Comparison of ENCODE assay signal across 31 cellular contexts in genomic region chr16:28059841-28060240, GRCh38. TPM values are rescaled to one million over a fixed set of nuclear protein-coding genes. Genes with fewer than 3 reads are reported as not detected.
"Had no signal": no experiment of that assay in that cellular context is flagged by ENCODE, and none has a peak within 500 bp of the region (broad histone marks: within the 10 kb centered on the region; RNA-seq: fewer than 3 reads in every experiment).

No MANE protein-coding gene starts in this region.

- H3K4me1 Mint-ChIP-seq: mesothelial cell of epicardium had no signal

- ATAC-seq: effector memory CD8-positive, alpha-beta T cell; heart left ventricle; left cardiac atrium; left lung; mucosa of descending colon; natural killer cell treated with Interleukin-12 subunit alpha and Interleukin-12 subunit beta and Interleukin-15 and Interleukin-18, amount 100 ng/mL, for 72 hours; sciatic nerve; upper lobe of right lung had no signal

- H2AFZ ChIP-seq: hepatocyte, neural progenitor cell had no signal

- H3K9ac ChIP-seq: neural progenitor cell had no signal

- H3K9me3 Mint-ChIP-seq: effector memory CD8-positive, alpha-beta T cell; mesothelial cell of epicardium; naive B cell; natural killer cell treated with Interleukin-12 subunit alpha and Interleukin-12 subunit beta and Interleukin-15 and Interleukin-18, amount 100 ng/mL, for 72 hours; neural progenitor cell; stimulated activated naive CD8-positive, alpha-beta T cell treated with anti-CD3 and anti-CD28 coated beads, Interleukin-15, amount 100 ng/mL, for 72 hours had no signal

- H3K4me1 ChIP-seq: prostate gland, upper lobe of right lung had no signal

- H3K79me2 ChIP-seq: hepatocyte had no signal

- H3K36me3 Mint-ChIP-seq: mesothelial cell of epicardium; naive B cell; natural killer cell treated with Interleukin-12 subunit alpha and Interleukin-12 subunit beta and Interleukin-15 and Interleukin-18, amount 100 ng/mL, for 72 hours; neural progenitor cell had no signal

- H3K27ac ChIP-seq: esophagus squamous epithelium, heart left ventricle, hepatocyte, left lung, neural progenitor cell, prostate gland, right atrium auricular region, tibial nerve, upper lobe of right lung, uterus had no signal

- H3K4me3 ChIP-seq: esophagus squamous epithelium, heart left ventricle, hepatocyte, left lung, mucosa of descending colon, neural progenitor cell, prostate gland, right atrium auricular region, smooth muscle cell, tibial nerve, upper lobe of right lung, uterus had no signal

- H3K27me3 ChIP-seq: uterus had no signal

- H3K9me3 ChIP-seq: esophagus squamous epithelium, heart left ventricle, left lung, mucosa of descending colon, prostate gland, right atrium auricular region, tibial nerve, upper lobe of right lung, uterus had no signal

- DNase-seq: cortex of kidney; effector memory CD8-positive, alpha-beta T cell; erythroblast; esophagus squamous epithelium; left cardiac atrium; left lung; mesenchymal stem cell; mucosa of descending colon; naive B cell; stimulated activated CD4-positive, alpha-beta T cell treated with anti-CD3 and anti-CD28 coated beads, Interleukin-12 subunit alpha, Interleukin-12 subunit beta, amount 100 ng/mL, for 4 hours; stimulated activated CD4-positive, alpha-beta T cell treated with anti-CD3 and anti-CD28 coated beads, Interleukin-1b, Interleukin-23, amount 100 ng/mL, for 48 hours; stimulated activated CD4-positive, alpha-beta T cell treated with anti-CD3 and anti-CD28 coated beads, Interleukin-4, amount 100 ng/mL, for 1 hour; stimulated activated CD8-positive, alpha-beta memory T cell treated with anti-CD3 and anti-CD28 coated beads, Interleukin-4, amount 100 ng/mL, for 48 hours; stimulated activated naive CD4-positive, alpha-beta T cell; stimulated activated naive CD8-positive, alpha-beta T cell treated with anti-CD3 and anti-CD28 coated beads, Interleukin-15, amount 100 ng/mL, for 72 hours; upper lobe of right lung; uterus had no signal

- H3K4me3 Mint-ChIP-seq: effector memory CD8-positive, alpha-beta T cell; mesothelial cell of epicardium; naive B cell; natural killer cell treated with Interleukin-12 subunit alpha and Interleukin-12 subunit beta and Interleukin-15 and Interleukin-18, amount 100 ng/mL, for 72 hours; neural progenitor cell; stimulated activated naive CD8-positive, alpha-beta T cell treated with anti-CD3 and anti-CD28 coated beads, Interleukin-15, amount 100 ng/mL, for 72 hours had no signal

- H3K36me3 ChIP-seq: esophagus squamous epithelium, heart left ventricle, left lung, neural progenitor cell, prostate gland, right atrium auricular region, tibial nerve, upper lobe of right lung, uterus had no signal

- H3K27ac Mint-ChIP-seq: effector memory CD8-positive, alpha-beta T cell; mesothelial cell of epicardium; natural killer cell treated with Interleukin-12 subunit alpha and Interleukin-12 subunit beta and Interleukin-15 and Interleukin-18, amount 100 ng/mL, for 72 hours; neural progenitor cell; stimulated activated naive CD8-positive, alpha-beta T cell treated with anti-CD3 and anti-CD28 coated beads, Interleukin-15, amount 100 ng/mL, for 72 hours had no signal

- H3K4me2 ChIP-seq: hepatocyte, neural progenitor cell, smooth muscle cell had no signal

RNA-seq across cellular contexts. Expression of gene GSG1L, which starts 3.7 kb away (rescaled TPM):
- total RNA-seq: dermis microvascular lymphatic vessel endothelial cell; glomerular endothelial cell; hepatocyte; kidney epithelial cell; natural killer cell treated with Interleukin-12 subunit alpha and Interleukin-12 subunit beta and Interleukin-15 and Interleukin-18, amount 100 ng/mL, for 72 hours; osteocyte; tibial nerve had no signal
- polyA plus RNA-seq: hepatocyte, smooth muscle cell had no signal
